ENCODE assay signal across 8 cellular contexts in the genomic region with DNA sequence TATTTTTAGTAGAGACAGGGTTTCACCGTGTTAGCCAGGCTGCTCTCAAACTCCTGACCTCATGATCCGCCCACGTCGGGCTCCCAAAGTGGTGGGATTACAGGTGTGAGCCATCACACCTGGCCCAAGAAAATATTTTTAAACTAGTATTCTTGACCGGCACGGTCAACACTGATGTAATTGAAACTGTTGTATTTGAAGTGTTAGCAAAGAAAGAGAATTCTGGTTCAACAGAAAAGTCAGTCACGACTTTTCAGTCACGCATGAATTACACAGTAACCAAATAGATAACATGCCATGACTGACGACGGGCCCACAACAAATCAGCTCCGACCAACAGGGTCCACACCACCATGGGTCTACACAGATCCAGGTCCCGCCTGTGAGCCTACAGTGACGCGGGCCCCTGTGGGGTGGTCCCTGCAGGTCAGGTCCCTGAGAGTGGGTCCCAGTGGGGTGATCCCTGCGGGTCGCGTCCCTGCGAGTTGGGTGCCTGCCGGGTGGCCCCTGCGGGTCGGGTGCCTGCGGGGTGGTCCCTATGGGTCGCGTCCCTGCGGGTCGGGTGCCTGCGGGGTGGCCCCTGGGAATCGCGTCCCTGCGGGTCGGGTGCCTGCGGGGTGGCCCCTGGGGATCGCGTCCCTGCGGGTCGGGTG. TPM values are rescaled to one million over a fixed set of nuclear protein-coding genes. Genes with fewer than 3 reads are reported as not detected.
A peak's percentile ranks its signal among the peaks of the same experiment; 100 is the strongest.
DNase-seq lines count a peak whose midpoint lies in the region; ATAC-seq and TF ChIP-seq lines count a peak whose summit lies in the region.

No MANE protein-coding gene starts in this region.

- no peaks in the 10 kb centered on the region for H3K27me3 Mint-ChIP-seq in activated naive CD8-positive, alpha-beta T cell treated with anti-CD3 and anti-CD28 coated beads for 36 hours

- no peak for ATAC-seq in left lobe of liver
- ATAC-seq in HG03342 (IDR thresholded peaks at IDR 0.05; ENCODE audit: unreplicated experiment) = no peak
- ATAC-seq in HG02623 (IDR thresholded peaks at IDR 0.05; ENCODE audit: unreplicated experiment) = no peak

- H3K36me3 Mint-ChIP-seq in activated naive CD8-positive, alpha-beta T cell treated with anti-CD3 and anti-CD28 coated beads for 36 hours = peaks cover 24% of the 10 kb centered on the region

- H3K9me3 ChIP-seq in KOPT-K1 (ENCODE audit: insufficient read depth, low read length, poor library complexity, severe bottlenecking) (no peaks in the 10 kb centered on the region), hepatocyte (ENCODE audit: low read depth) (no peaks in the 10 kb centered on the region), skeletal muscle tissue (ENCODE audit: control insufficient read depth in 3 of 3, low read length in 3 of 3) (no peaks in the 10 kb centered on the region)

- no peak for TF ChIP-seq CTCF in hepatocyte (IDR thresholded peaks at IDR 0.05; ENCODE audit: poor library complexity)

- peak overlapping the region; percentile 89 to 96 (median 90) for H3K9ac ChIP-seq in skeletal muscle tissue (ENCODE audit: low read depth in 1 of 3, low read length in 3 of 3)

- H2AFZ ChIP-seq in hepatocyte = peak overlapping the region; percentile 76

- peak overlapping the region; percentile 84 for H3K4me3 Mint-ChIP-seq in activated naive CD8-positive, alpha-beta T cell treated with anti-CD3 and anti-CD28 coated beads for 36 hours

- H3K9me3 Mint-ChIP-seq in activated naive CD8-positive, alpha-beta T cell treated with anti-CD3 and anti-CD28 coated beads for 36 hours = no peaks in the 10 kb centered on the region

- no peaks in the 10 kb centered on the region for H3K36me3 ChIP-seq in KOPT-K1 (ENCODE audit: insufficient read depth, low read length)
- H3K36me3 ChIP-seq in hepatocyte (replicated peaks; ENCODE audit: insufficient read depth, low read depth) = no peaks in the 10 kb centered on the region
- H3K36me3 ChIP-seq in skeletal muscle tissue (ENCODE audit: control insufficient read depth in 3 of 3, insufficient read depth in 3 of 3, low read length in 3 of 3) = no peaks in the 10 kb centered on the region

- peak; percentile 39 for DNase-seq in EH (ENCODE audit: low read depth)
- peak; percentile 37 for DNase-seq in activated naive CD8-positive, alpha-beta T cell treated with anti-CD3 and anti-CD28 coated beads for 36 hours
- peak; percentile 56 for DNase-seq in hepatocyte (ENCODE audit: low spot score)
- no peak for DNase-seq in left lobe of liver (ENCODE audit: low spot score)

- peak overlapping the region; percentile 89 for H3K27ac ChIP-seq in KOPT-K1 (ENCODE audit: low read depth, low read length, poor library complexity, severe bottlenecking)
- H3K27ac ChIP-seq in hepatocyte = peak overlapping the region; percentile 99
- peak overlapping the region; percentile 97 for H3K27ac ChIP-seq in skeletal muscle tissue (ENCODE audit: low read depth, low read length)

- peak overlapping the region; percentile 94 for H3K4me3 ChIP-seq in hepatocyte
- peak overlapping the region; percentile 75 to 87 (median 85) for H3K4me3 ChIP-seq in skeletal muscle tissue (ENCODE audit: low read length in 3 of 3)

- H3K4me1 ChIP-seq in hepatocyte (ENCODE audit: insufficient read depth) (peaks cover 16% of the 10 kb centered on the region), skeletal muscle tissue (ENCODE audit: control insufficient read depth in 3 of 3, insufficient read depth in 3 of 3, low read length in 3 of 3) (peaks cover 16 to 21% (median 18%) of the 10 kb centered on the region in 3 donors)

- H3K27ac Mint-ChIP-seq in activated naive CD8-positive, alpha-beta T cell treated with anti-CD3 and anti-CD28 coated beads for 36 hours = peak overlapping the region; percentile 93

- peaks cover under 1% of the 10 kb centered on the region for H4K20me1 ChIP-seq in hepatocyte (ENCODE audit: insufficient read depth, poor library complexity, severe bottlenecking)

- H3K9me2 ChIP-seq in hepatocyte (replicated peaks; ENCODE audit: insufficient read depth) = no peaks in the 10 kb centered on the region

- peaks cover 70% of the 10 kb centered on the region for H3K79me2 ChIP-seq in hepatocyte

- peaks cover 34% of the 10 kb centered on the region for H3K4me1 Mint-ChIP-seq in activated naive CD8-positive, alpha-beta T cell treated with anti-CD3 and anti-CD28 coated beads for 36 hours

- WGBS in hepatocyte (ENCODE audit: low lambda C conversion rate, missing lambda C conversion rate) = 33% methylated on average over 23 of the region's 36 CpGs

- H3K27me3 ChIP-seq in hepatocyte (no peaks in the 10 kb centered on the region), skeletal muscle tissue (ENCODE audit: control insufficient read depth in 3 of 3, insufficient read depth in 3 of 3, low read length in 3 of 3) (no peaks in the 10 kb centered on the region)

- H3K4me2 ChIP-seq in hepatocyte = peak overlapping the region; percentile 98

RNA-seq across cellular contexts. Expression of gene GMEB2, which starts 1.0 kb away (rescaled TPM):
- total RNA-seq in activated naive CD8-positive, alpha-beta T cell treated with anti-CD3 and anti-CD28 coated beads for 36 hours = 10 to 100 TPM; 13.8 to 14.6 TPM
- total RNA-seq in hepatocyte (10.0 and 10.7 TPM in 2 replicates), skeletal muscle tissue (5.7 TPM), left lobe of liver (4.5 TPM)
- 8.7 and 10.9 TPM in 2 replicates for polyA plus RNA-seq in hepatocyte

RNA-seq across cellular contexts. Expression of gene STMN3, which starts 27.3 kb away (rescaled TPM):
- total RNA-seq in activated naive CD8-positive, alpha-beta T cell treated with anti-CD3 and anti-CD28 coated beads for 36 hours = 10 to 100 TPM; 10.2 to 11.7 TPM
- total RNA-seq in hepatocyte = 13.2 and 14.4 TPM in 2 replicates
- polyA plus RNA-seq in hepatocyte = 17.3 and 18.2 TPM in 2 replicates
- 10.4 TPM for total RNA-seq in skeletal muscle tissue
- total RNA-seq in left lobe of liver = 1.5 TPM

RNA-seq across cellular contexts. Expression of gene RTEL1, which starts 32.2 kb away (rescaled TPM):
- total RNA-seq in activated naive CD8-positive, alpha-beta T cell treated with anti-CD3 and anti-CD28 coated beads for 36 hours = 10 to 100 TPM; 43.9 to 44.8 TPM
- total RNA-seq in hepatocyte (16.9 and 18.2 TPM in 2 replicates), skeletal muscle tissue (4.7 TPM), left lobe of liver (13.8 TPM)
- polyA plus RNA-seq in hepatocyte = 14.0 and 18.3 TPM in 2 replicates

RNA-seq across cellular contexts. Expression of gene HELZ2, which starts 51.9 kb away (rescaled TPM):
- 10 to 100 TPM; 22.2 to 22.6 TPM for total RNA-seq in activated naive CD8-positive, alpha-beta T cell treated with anti-CD3 and anti-CD28 coated beads for 36 hours
- 14.8 and 17.0 TPM in 2 replicates for total RNA-seq in hepatocyte
- polyA plus RNA-seq in hepatocyte = 4.6 and 5.8 TPM in 2 replicates
- total RNA-seq in skeletal muscle tissue = 12.5 TPM
- total RNA-seq in left lobe of liver = 18.1 TPM
